ENCODE assay signal across 15 cellular contexts in the genomic region with DNA sequence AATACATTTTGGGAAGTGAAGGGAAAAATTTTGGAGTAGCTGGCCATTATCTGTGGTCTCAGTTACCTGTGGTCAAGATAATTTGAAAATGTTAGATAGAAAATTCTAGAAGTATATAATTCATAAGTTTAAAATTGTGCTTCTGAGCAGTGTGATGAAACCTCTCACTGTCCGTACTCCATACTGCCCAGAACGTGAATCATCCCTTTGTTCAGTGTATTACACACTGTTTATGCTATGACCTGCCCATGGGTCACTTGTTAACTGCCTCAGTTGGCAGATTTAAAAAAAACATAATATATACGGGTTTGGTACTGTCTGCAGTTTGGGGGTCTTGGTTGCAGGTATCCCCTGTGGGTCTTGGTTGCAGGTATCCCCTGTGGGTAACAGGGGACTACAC. TPM values are rescaled to one million over a fixed set of nuclear protein-coding genes. Genes with fewer than 3 reads are reported as not detected.
"Had no signal": no experiment of that assay in that cellular context is flagged by ENCODE, and none has a peak within 500 bp of the region (broad histone marks: within the 10 kb centered on the region; RNA-seq: fewer than 3 reads in every experiment).

No MANE protein-coding gene starts in this region.

- DNase-seq: activated CD4-positive, alpha-beta T cell treated with anti-CD3 and anti-CD28 coated beads, Interleukin-2, amount 10 ng/mL, durations not matched to agents 7 days and 5 days; activated CD8-positive, alpha-beta memory T cell treated with anti-CD3 and anti-CD28 coated beads, Interleukin-2, amount 50 U/mL, for 48 hours; activated gamma-delta T cell; activated T-cell treated with anti-CD3 and anti-CD28 coated beads, Interleukin-2, amount 50 U/mL, for 72 hours; head of caudate nucleus; right lobe of liver; stimulated activated naive CD8-positive, alpha-beta T cell treated with anti-CD3 and anti-CD28 coated beads, Interleukin-15, amount 100 ng/mL, for 72 hours; testis had no signal

- H3K4me1 ChIP-seq: right lobe of liver, testis had no signal

- H3K4me1 Mint-ChIP-seq: activated CD4-positive, alpha-beta T cell treated with anti-CD3 and anti-CD28 coated beads, Interleukin-2, amount 10 ng/mL, durations not matched to agents 7 days and 5 days; stimulated activated naive CD8-positive, alpha-beta T cell treated with anti-CD3 and anti-CD28 coated beads, Interleukin-15, amount 100 ng/mL, for 72 hours had no signal

- H3K4me3 ChIP-seq: right lobe of liver, testis had no signal

- H3K9me3 Mint-ChIP-seq: T-helper 2 cell treated with Interferon-gamma antibody and Interleukin-4, amounts not matched to agents 5 μg/mL and 100 μg/mL, for 36 hours had no signal

- H3K9me3 ChIP-seq: right lobe of liver, testis had no signal

- H3K27ac Mint-ChIP-seq: activated CD4-positive, alpha-beta T cell treated with anti-CD3 and anti-CD28 coated beads, Interleukin-2, amount 10 ng/mL, durations not matched to agents 7 days and 5 days; activated naive CD8-positive, alpha-beta T cell; activated T-cell treated with anti-CD3 and anti-CD28 coated beads, Interleukin-2, amount 50 U/mL, for 72 hours; stimulated activated naive CD8-positive, alpha-beta T cell treated with anti-CD3 and anti-CD28 coated beads, Interleukin-15, amount 100 ng/mL, for 72 hours; T-helper 2 cell treated with Interferon-gamma antibody and Interleukin-4, amounts not matched to agents 5 μg/mL and 100 μg/mL, for 36 hours had no signal

- H3K4me3 Mint-ChIP-seq: activated CD4-positive, alpha-beta T cell treated with anti-CD3 and anti-CD28 coated beads, Interleukin-2, amount 10 ng/mL, durations not matched to agents 7 days and 5 days; activated naive CD8-positive, alpha-beta T cell; activated T-cell treated with anti-CD3 and anti-CD28 coated beads, Interleukin-2, amount 50 U/mL, for 72 hours; stimulated activated naive CD8-positive, alpha-beta T cell treated with anti-CD3 and anti-CD28 coated beads, Interleukin-15, amount 100 ng/mL, for 72 hours; T-helper 2 cell treated with Interferon-gamma antibody and Interleukin-4, amounts not matched to agents 5 μg/mL and 100 μg/mL, for 36 hours had no signal

- H3K36me3 ChIP-seq: right lobe of liver had no signal

- H3K36me3 Mint-ChIP-seq: activated naive CD8-positive, alpha-beta T cell had no signal

- H3K27ac ChIP-seq: right lobe of liver, testis had no signal

- H3K27me3 ChIP-seq: right lobe of liver, testis had no signal

RNA-seq across cellular contexts. Expression of a gene that starts 4.1 kb away (rescaled TPM):
- total RNA-seq: activated CD4-positive, alpha-beta T cell treated with anti-CD3 and anti-CD28 coated beads, Interleukin-2, amount 10 ng/mL, durations not matched to agents 7 days and 5 days; activated T-cell treated with anti-CD3 and anti-CD28 coated beads, Interleukin-2, amount 50 U/mL, for 72 hours had no signal

RNA-seq across cellular contexts. Expression of a gene that starts 38.2 kb away (rescaled TPM):
- total RNA-seq: activated CD4-positive, alpha-beta T cell treated with anti-CD3 and anti-CD28 coated beads, Interleukin-2, amount 10 ng/mL, durations not matched to agents 7 days and 5 days; activated T-cell treated with anti-CD3 and anti-CD28 coated beads, Interleukin-2, amount 50 U/mL, for 72 hours; lower leg skin; mesenteric fat pad; osteocyte; ureter had no signal

RNA-seq across cellular contexts. Expression of a gene that starts 46.2 kb away (rescaled TPM):
- total RNA-seq: activated CD4-positive, alpha-beta T cell treated with anti-CD3 and anti-CD28 coated beads, Interleukin-2, amount 10 ng/mL, durations not matched to agents 7 days and 5 days; activated T-cell treated with anti-CD3 and anti-CD28 coated beads, Interleukin-2, amount 50 U/mL, for 72 hours; frontal cortex; mesenteric fat pad; osteocyte; right lobe of liver; ureter had no signal
